ENCODE assay signal across 1 cellular context in the genomic region with DNA sequence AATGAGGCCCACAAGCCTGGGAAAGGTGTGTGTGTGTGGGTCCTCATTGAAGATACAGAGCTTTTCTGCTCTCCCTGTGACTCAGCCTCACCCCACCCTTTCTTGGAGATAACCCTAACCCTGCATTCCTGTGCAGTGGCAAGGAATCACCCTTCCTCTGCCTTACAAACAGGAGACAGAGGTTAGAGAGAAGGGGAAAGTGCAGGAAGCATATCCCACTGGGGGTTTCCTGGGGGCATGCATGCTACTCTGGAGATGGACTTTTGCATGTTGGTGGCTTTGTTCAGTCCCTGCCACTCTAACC.
A peak's percentile ranks its signal among the peaks of the same experiment; 100 is the strongest.
TF ChIP-seq lines count a peak whose summit lies in the region.

No MANE protein-coding gene starts in this region.

TF ChIP-seq in H1, 55 proteins besides CTCF, POLR2A, EP300 and RAD21:
- TF ChIP-seq RBBP5 (IDR thresholded peaks at IDR 0.05; ENCODE audit: borderline replicate concordance, low read depth, low read length): no peak
- TF ChIP-seq RNF2 (IDR thresholded peaks at IDR 0.05; ENCODE audit: borderline replicate concordance, low read depth, low read length, missing control alignments, poor library complexity, severe bottlenecking): peak; percentile 28
- TF ChIP-seq TAF7 (optimal IDR thresholded peaks at IDR 0.05; ENCODE audit: borderline replicate concordance, low read depth, low read length): no peak
- TF ChIP-seq HDAC2 (IDR thresholded peaks at IDR 0.05; ENCODE audit: borderline replicate concordance in 1 of 2, low read depth in 2 of 2, low read length in 2 of 2): no peak
